Comparison of ENCODE assay signal across 30 cellular contexts in the genomic region with DNA sequence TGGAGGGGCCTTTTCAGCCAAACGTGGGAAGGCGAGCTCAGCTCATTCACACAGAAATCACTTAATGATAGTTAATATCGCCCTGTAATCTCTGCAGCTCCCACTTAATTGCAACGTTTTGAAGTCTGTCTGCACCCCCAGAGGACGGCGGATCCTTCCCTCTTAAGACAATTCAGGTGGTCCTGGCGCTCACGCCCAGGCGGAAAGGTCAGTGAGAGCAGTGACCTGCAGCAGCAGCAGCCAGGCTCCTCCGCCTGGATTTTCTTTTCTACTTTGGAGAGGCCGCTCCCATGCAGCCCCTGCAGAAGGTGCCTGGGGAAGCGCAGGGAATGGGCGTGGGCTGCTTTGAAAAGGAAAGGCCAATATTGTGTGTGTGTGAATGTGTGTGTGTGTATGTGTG.
"Had no signal": no experiment of that assay in that cellular context is flagged by ENCODE, and none has a peak within 500 bp of the region (broad histone marks: within the 10 kb centered on the region; RNA-seq: fewer than 3 reads in every experiment).

No MANE protein-coding gene starts in this region.

- H3K4me3 Mint-ChIP-seq: activated CD4-positive, alpha-beta memory T cell treated with anti-CD3 and anti-CD28 coated beads, Interleukin-2, amount 10 ng/mL, durations not matched to agents 7 days and 5 days; activated CD4-positive, alpha-beta T cell treated with anti-CD3 and anti-CD28 coated beads, Interleukin-2, amount 10 ng/mL, durations not matched to agents 24 days and 14 days; activated T-cell treated with anti-CD3 and anti-CD28 coated beads, Interleukin-2, amount 50 U/mL, for 24 hours; central memory CD8-positive, alpha-beta T cell; effector memory CD8-positive, alpha-beta T cell; memory B cell; naive thymus-derived CD4-positive, alpha-beta T cell; stimulated activated effector memory CD8-positive, alpha-beta T cell treated with anti-CD3 and anti-CD28 coated beads, Interleukin-12 subunit alpha, Interleukin-12 subunit beta, amount 100 ng/mL, for 72 hours; stimulated activated naive CD8-positive, alpha-beta T cell treated with anti-CD3 and anti-CD28 coated beads, Interleukin-15, Interleukin-2, amounts not matched to agents 100 ng/mL and 50 ng/mL, for 24 hours; T-helper 17 cell had no signal

- H3K4me1 Mint-ChIP-seq: activated CD4-positive, alpha-beta memory T cell treated with anti-CD3 and anti-CD28 coated beads, Interleukin-2, amount 10 ng/mL, durations not matched to agents 7 days and 5 days; activated CD4-positive, alpha-beta T cell treated with anti-CD3 and anti-CD28 coated beads, Interleukin-2, amount 10 ng/mL, durations not matched to agents 24 days and 14 days; central memory CD8-positive, alpha-beta T cell; memory B cell; stimulated activated effector memory CD8-positive, alpha-beta T cell treated with anti-CD3 and anti-CD28 coated beads, Interleukin-12 subunit alpha, Interleukin-12 subunit beta, amount 100 ng/mL, for 72 hours; T-helper 17 cell had no signal

- H3K4me3 ChIP-seq: breast epithelium, dorsolateral prefrontal cortex, gastroesophageal sphincter, sigmoid colon, thoracic aorta had no signal

- DNase-seq: activated CD4-positive, alpha-beta memory T cell treated with anti-CD3 and anti-CD28 coated beads, Interleukin-2, amount 10 ng/mL, durations not matched to agents 7 days and 5 days; activated CD4-positive, alpha-beta T cell treated with anti-CD3 and anti-CD28 coated beads, Interleukin-2, amount 10 ng/mL, durations not matched to agents 24 days and 14 days; activated CD4-positive, CD25-positive, alpha-beta regulatory T cell treated with anti-CD3 and anti-CD28 coated beads, Interleukin-2, amount 50 U/mL, for 72 hours; activated CD8-positive, alpha-beta memory T cell treated with anti-CD3 and anti-CD28 coated beads, Interleukin-2, amount 50 U/mL, for 48 hours; activated gamma-delta T cell; activated naive CD4-positive, alpha-beta T cell treated with anti-CD3 and anti-CD28 coated beads, Interleukin-2, amount 50 U/mL, for 16 hours; activated T-cell treated with anti-CD3 and anti-CD28 coated beads, Interleukin-2, amount 50 U/mL, for 24 hours; effector memory CD8-positive, alpha-beta T cell; head of caudate nucleus; hippocampal formation; left cardiac atrium; midbrain; naive thymus-derived CD4-positive, alpha-beta T cell; sigmoid colon; small intestine; stimulated activated CD4-positive, alpha-beta T cell treated with anti-CD3 and anti-CD28 coated beads, Interleukin-4, amount 100 ng/mL, for 24 hours; SW 1271; T-helper 17 cell; T1000; trophoblast cell; WERI-Rb-1 had no signal

- H3K36me3 Mint-ChIP-seq: memory B cell; naive thymus-derived CD4-positive, alpha-beta T cell; stimulated activated effector memory CD8-positive, alpha-beta T cell treated with anti-CD3 and anti-CD28 coated beads, Interleukin-12 subunit alpha, Interleukin-12 subunit beta, amount 100 ng/mL, for 72 hours had no signal

- H3K27ac ChIP-seq: breast epithelium, dorsolateral prefrontal cortex, gastroesophageal sphincter, sigmoid colon, thoracic aorta, WERI-Rb-1 had no signal

- H3K9me3 ChIP-seq: breast epithelium, gastroesophageal sphincter, sigmoid colon, thoracic aorta had no signal

- H3K9me3 Mint-ChIP-seq: activated CD4-positive, alpha-beta memory T cell treated with anti-CD3 and anti-CD28 coated beads, Interleukin-2, amount 10 ng/mL, durations not matched to agents 7 days and 5 days; activated CD4-positive, alpha-beta T cell treated with anti-CD3 and anti-CD28 coated beads, Interleukin-2, amount 10 ng/mL, durations not matched to agents 24 days and 14 days; activated T-cell treated with anti-CD3 and anti-CD28 coated beads, Interleukin-2, amount 50 U/mL, for 24 hours; memory B cell; stimulated activated effector memory CD8-positive, alpha-beta T cell treated with anti-CD3 and anti-CD28 coated beads, Interleukin-12 subunit alpha, Interleukin-12 subunit beta, amount 100 ng/mL, for 72 hours had no signal

- H3K27ac Mint-ChIP-seq: activated CD4-positive, alpha-beta memory T cell treated with anti-CD3 and anti-CD28 coated beads, Interleukin-2, amount 10 ng/mL, durations not matched to agents 7 days and 5 days; activated CD4-positive, alpha-beta T cell treated with anti-CD3 and anti-CD28 coated beads, Interleukin-2, amount 10 ng/mL, durations not matched to agents 24 days and 14 days; activated T-cell treated with anti-CD3 and anti-CD28 coated beads, Interleukin-2, amount 50 U/mL, for 24 hours; effector memory CD8-positive, alpha-beta T cell; memory B cell; naive thymus-derived CD4-positive, alpha-beta T cell; progenitor cell of endocrine pancreas; stimulated activated effector memory CD8-positive, alpha-beta T cell treated with anti-CD3 and anti-CD28 coated beads, Interleukin-12 subunit alpha, Interleukin-12 subunit beta, amount 100 ng/mL, for 72 hours; stimulated activated naive CD8-positive, alpha-beta T cell treated with anti-CD3 and anti-CD28 coated beads, Interleukin-15, Interleukin-2, amounts not matched to agents 100 ng/mL and 50 ng/mL, for 24 hours; T-helper 17 cell had no signal

- H3K36me3 ChIP-seq: breast epithelium, gastroesophageal sphincter, sigmoid colon, thoracic aorta, WERI-Rb-1 had no signal

- H3K4me1 ChIP-seq: breast epithelium, gastroesophageal sphincter, sigmoid colon had no signal

- H3K27me3 Mint-ChIP-seq: central memory CD8-positive, alpha-beta T cell; memory B cell had no signal
